In genomic region chr10:96895662-96896424, GRCh38 we compare ENCODE assay signal across 24 cellular contexts.
A peak's percentile ranks its signal among the peaks of the same experiment; 100 is the strongest.
DNase-seq lines count a peak whose midpoint lies in the region; ATAC-seq, FAIRE-seq and TF ChIP-seq lines count a peak whose summit lies in the region.
"Had no signal": no experiment of that assay in that cellular context is flagged by ENCODE, and none has a peak within 500 bp of the region (broad histone marks: within the 10 kb centered on the region; RNA-seq: fewer than 3 reads in every experiment).

No MANE protein-coding gene starts in this region.

- no peaks in the 10 kb centered on the region for H3K27me3 Mint-ChIP-seq in activated T-helper 17 cell treated with anti-CD3 and anti-CD28 coated beads, Interleukin-2, amount 50 U/mL, for 72 hours
- no peaks in the 10 kb centered on the region for H3K27me3 Mint-ChIP-seq in type B pancreatic cell
- H3K27me3 Mint-ChIP-seq: IgD-negative memory B cell had no signal

- H3K4me3 Mint-ChIP-seq in activated T-helper 17 cell treated with anti-CD3 and anti-CD28 coated beads, Interleukin-2, amount 50 U/mL, for 72 hours: no peak overlapping the region
- H3K4me3 Mint-ChIP-seq in type B pancreatic cell: no peak overlapping the region

- peaks cover 96% of the 10 kb centered on the region for H3K79me2 ChIP-seq in HepG2 (ENCODE audit: insufficient read depth, low read length)

- 95% methylated on average over 6 of the region's 6 CpGs for WGBS in HepG2 (ENCODE audit: low lambda C conversion rate)
- WGBS in right lobe of liver (ENCODE audit: insufficient coverage, low coverage, low lambda C conversion rate, missing lambda C conversion rate): 93% methylated on average over 6 of the region's 6 CpGs

- H3K4me1 ChIP-seq in HepG2 (ENCODE audit: insufficient read depth, low read length): peaks cover 61% of the 10 kb centered on the region
- H3K4me1 ChIP-seq in right lobe of liver: peaks cover 0 to 12% (median 1%) of the 10 kb centered on the region in 4 donors

- no peak overlapping the region for H3K27ac Mint-ChIP-seq in activated T-helper 17 cell treated with anti-CD3 and anti-CD28 coated beads, Interleukin-2, amount 50 U/mL, for 72 hours
- no peak overlapping the region for H3K27ac Mint-ChIP-seq in type B pancreatic cell

- no peak for ATAC-seq in HepG2
- ATAC-seq in right lobe of liver: no peak
- peak; percentile 58 for ATAC-seq in activated T-helper 17 cell treated with anti-CD3 and anti-CD28 coated beads, Interleukin-2, amount 50 U/mL, for 72 hours (replicated peaks)
- no peak for ATAC-seq in activated CD4-positive, CD25-positive, alpha-beta regulatory T cell treated with anti-CD3 and anti-CD28 coated beads, Interleukin-2, amount 50 U/mL, for 24 hours
- ATAC-seq: A549 had no signal

- peaks cover 47% of the 10 kb centered on the region for H3K4me1 Mint-ChIP-seq in activated T-helper 17 cell treated with anti-CD3 and anti-CD28 coated beads, Interleukin-2, amount 50 U/mL, for 72 hours
- peaks cover 10% of the 10 kb centered on the region for H3K4me1 Mint-ChIP-seq in type B pancreatic cell (ENCODE audit: unreplicated experiment)

- no peak overlapping the region for H3K4me2 ChIP-seq in HepG2 (ENCODE audit: low read depth, low read length)
- H3K4me2 ChIP-seq: A549, KMS-11 had no signal

- H3K9ac ChIP-seq in HepG2 (ENCODE audit: insufficient read depth, low read depth, low read length): no peak overlapping the region
- H3K9ac ChIP-seq: KMS-11 had no signal

- FAIRE-seq in HepG2 (lab: Jason Lieb, UNC) (no peak), GM12892 (lab: Jason Lieb, UNC) (peak; percentile 17)
- FAIRE-seq: A549 had no signal

- H2AFZ ChIP-seq in HepG2 (ENCODE audit: low read length): no peak overlapping the region

- TF ChIP-seq EP300 in HepG2 (IDR thresholded peaks at IDR 0.05; ENCODE audit: low read depth in 2 of 2, low read length in 2 of 2) (no peak), HepG2 (CRISPR knock-in tag; IDR thresholded peaks at IDR 0.05; ENCODE audit: borderline replicate concordance) (no peak)

- H3K9me3 ChIP-seq in HepG2 (ENCODE audit: low read length) (no peaks in the 10 kb centered on the region), right lobe of liver (no peaks in the 10 kb centered on the region)
- H3K9me3 ChIP-seq: A549 had no signal

- no TSS peak for BruUV-seq in HepG2 (replicated peaks; lab: Mats Ljungman, UMichigan)

- H4K20me1 ChIP-seq in HepG2 (ENCODE audit: insufficient read depth, low read length): peaks cover 18% of the 10 kb centered on the region

- no peak for TF ChIP-seq POLR2A in HepG2 (IDR thresholded peaks at IDR 0.05; ENCODE audit: insufficient read depth in 1 of 2, low read depth in 2 of 2, low read length in 2 of 2)
- TF ChIP-seq POLR2A in right lobe of liver (IDR thresholded peaks at IDR 0.05): no peak
- no peak for TF ChIP-seq POLR2A in GM12892 (IDR thresholded peaks at IDR 0.05; ENCODE audit: low read depth, low read length)

- POLR2A ChIA-PET in HepG2 (lab: Yijun Ruan, JAX): no interaction called here

- TF ChIP-seq CTCF in HepG2 (CRISPR knock-in tag; IDR thresholded peaks at IDR 0.05) (no peak), right lobe of liver (IDR thresholded peaks at IDR 0.05) (no peak), type B pancreatic cell (conservative IDR thresholded peaks at IDR 0.05) (no peak)

- intact Hi-C loops in HepG2 (cut with micrococcal nuclease; ENCODE audit: unreplicated experiment): no loop called here
- intact Hi-C loops in right lobe of liver (cut with DNase I): no loop called here

- H3K36me3 Mint-ChIP-seq in activated T-helper 17 cell treated with anti-CD3 and anti-CD28 coated beads, Interleukin-2, amount 50 U/mL, for 72 hours (ENCODE audit: low read depth): peaks cover 20% of the 10 kb centered on the region
- H3K36me3 Mint-ChIP-seq in type B pancreatic cell: peaks cover 16% of the 10 kb centered on the region

- in situ Hi-C loops in HepG2 (cut with HindIII; ENCODE audit: extremely low pct_ligation_motif_present, low pct_unique_long_range_greater_than_20kb): no loop called here

- H3K4me3 ChIP-seq in HepG2 (replicated peaks in 1 of 3; ENCODE audit: insufficient read depth in 1 of 3, low read depth in 2 of 3, low read length in 3 of 3) (no peak overlapping the region), right lobe of liver (no peak overlapping the region)
- H3K4me3 ChIP-seq: A549, HAP-1 had no signal

- peaks cover 0 to 1% of the 10 kb centered on the region in 2 experiments; a peak in 2 of 5 replicates for H3K36me3 ChIP-seq in HepG2 (replicated peaks in 1 of 2; ENCODE audit: control insufficient read depth in 1 of 2, insufficient read depth in 2 of 2, low read length in 2 of 2)
- H3K36me3 ChIP-seq in right lobe of liver: no peaks in the 10 kb centered on the region
- H3K36me3 ChIP-seq: HAP-1 had no signal

- no peak for TF ChIP-seq RAD21 in HepG2 (CRISPR knock-in tag; IDR thresholded peaks at IDR 0.05)

- CTCF ChIA-PET in HepG2 (lab: Yijun Ruan, JAX; ENCODE audit: low intra/inter-chr PET ratio, low total read pairs): no interaction called here

- H3K9me3 Mint-ChIP-seq in activated T-helper 17 cell treated with anti-CD3 and anti-CD28 coated beads, Interleukin-2, amount 50 U/mL, for 72 hours: peaks cover 2% of the 10 kb centered on the region
- peaks cover 11% of the 10 kb centered on the region for H3K9me3 Mint-ChIP-seq in type B pancreatic cell

- no peaks in the 10 kb centered on the region for H3K27me3 ChIP-seq in HepG2 (ENCODE audit: control insufficient read depth in 1 of 2, insufficient read depth in 2 of 2, low read length in 2 of 2)
- no peaks in the 10 kb centered on the region for H3K27me3 ChIP-seq in right lobe of liver

- H3K27ac ChIP-seq in HepG2 (ENCODE audit: extremely low read length, insufficient read depth, low read length) (no peak overlapping the region), right lobe of liver (no peak overlapping the region)
- H3K27ac ChIP-seq: A549, KMS-11 had no signal

- DNase-seq in HepG2 (ENCODE audit: low spot score) (no peak), right lobe of liver (no peak), GM12892 (ENCODE audit: insufficient read length) (no peak), type B pancreatic cell (ENCODE audit: extremely low spot score, unreplicated experiment) (no peak), occipital lobe (lab: John Stamatoyannopoulos, UW) (no peak)
- DNase-seq: C1 segment of cervical spinal cord; Calu3; CD8-positive, alpha-beta memory T cell; DND-41; MM.1S; NCI-H1048; NCI-H1417; NCI-H1694; NCI-H2029 treated with DMSO at 0.1 percent for 48 hours; NCI-H2227 treated with DMSO at 0.1 percent for 48 hours; NCI-H526 treated with DMSO at 0.1 percent for 48 hours; RPMI8226; SHP77 had no signal

TF ChIP-seq in HepG2, 621 proteins besides CTCF, POLR2A, EP300 and RAD21:
- no peak for TF ChIP-seq CBFB (CRISPR knock-in tag; IDR thresholded peaks at IDR 0.05)
- TF ChIP-seq ZNF770 (CRISPR knock-in tag; IDR thresholded peaks at IDR 0.05): peak; percentile 42; the same call in 1 of the 2 replicates
- TF ChIP-seq ZNF121 (CRISPR knock-in tag; IDR thresholded peaks at IDR 0.05): peak; percentile 82
TF ChIP-seq in HepG2: peak in this region for 2.
